12 cellular contexts compared by ENCODE assay signal in genomic region chr5:55223219-55223987, GRCh38. TPM values are rescaled to one million over a fixed set of nuclear protein-coding genes. Genes with fewer than 3 reads are reported as not detected.
DNase-seq lines count a peak whose midpoint lies in the region; ATAC-seq, FAIRE-seq and TF ChIP-seq lines count a peak whose summit lies in the region.
"Had no signal": no experiment of that assay in that cellular context is flagged by ENCODE, and none has a peak within 500 bp of the region (broad histone marks: within the 10 kb centered on the region; RNA-seq: fewer than 3 reads in every experiment).

No MANE protein-coding gene starts in this region.

- no peak overlapping the region for H3K27ac Mint-ChIP-seq in WTC11

- H3K27ac ChIP-seq in endothelial cell of umbilical vein (ENCODE audit: insufficient read depth, low read depth, low read length) (no peak overlapping the region), osteoblast (ENCODE audit: low read depth, low read length) (no peak overlapping the region), heart right ventricle (no peak overlapping the region)

- no peak overlapping the region for H3K4me3 ChIP-seq in endothelial cell of umbilical vein (replicated peaks in 1 of 3; ENCODE audit: insufficient read depth in 1 of 3, low read depth in 1 of 3, low read length in 3 of 3)
- no peak overlapping the region for H3K4me3 ChIP-seq in osteoblast (ENCODE audit: insufficient read depth, low read length)
- H3K4me3 ChIP-seq in heart right ventricle = peak overlapping the region in 1 of 10 donors; percentile 13

- no peak for TF ChIP-seq CTCF in WTC11 (IDR thresholded peaks at IDR 0.05)
- no peak for TF ChIP-seq CTCF in endothelial cell of umbilical vein (IDR thresholded peaks at IDR 0.05; ENCODE audit: extremely low read depth in 1 of 2, insufficient read depth in 1 of 2, low read depth in 1 of 2, low read length in 2 of 2)
- no peak for TF ChIP-seq CTCF in osteoblast (IDR thresholded peaks at IDR 0.05; ENCODE audit: extremely low read depth, low read depth, low read length)
- no peak for TF ChIP-seq CTCF in heart right ventricle (IDR thresholded peaks at IDR 0.05)

- 15 to 16% methylated on average over 58 of the region's 58 CpGs for WGBS in heart right ventricle, 2 donors

- dilution Hi-C loops in endothelial cell of umbilical vein (cut with MboI; ENCODE audit: extremely low pct_ligation_motif_present, low sequenced_read_pairs) = no loop called here

- peak; percentile 22 for DNase-seq in GM12891 (ENCODE audit: insufficient read length, low spot score)
- DNase-seq in WTC11 (ENCODE audit: low spot score) = peak; percentile 56
- no peak for DNase-seq in endothelial cell of umbilical vein (ENCODE audit: low read depth, low spot score)
- DNase-seq in osteoblast (ENCODE audit: insufficient read length, low spot score, missing footprints) = peak; percentile 81
- DNase-seq in heart right ventricle = no peak
- DNase-seq: DMS 273 treated with DMSO at 0.1 percent for 48 hours, NCI-H1092 treated with DMSO at 0.1 percent for 48 hours, NCI-H524 treated with DMSO at 0.1 percent for 48 hours, SHP77 had no signal

- no peak for ATAC-seq in WTC11
- ATAC-seq in activated CD4-positive, CD25-positive, alpha-beta regulatory T cell treated with anti-CD3 and anti-CD28 coated beads, Interleukin-2, amount 50 U/mL, for 24 hours = no peak
- no peak for ATAC-seq in GM18907 (IDR thresholded peaks at IDR 0.05; ENCODE audit: unreplicated experiment)
- no peak for ATAC-seq in heart right ventricle

- FAIRE-seq in GM12891 (lab: Jason Lieb, UNC) = no peak
- FAIRE-seq in endothelial cell of umbilical vein (lab: Jason Lieb, UNC) = no peak

- peaks cover 55% of the 10 kb centered on the region for H3K4me1 Mint-ChIP-seq in WTC11

- H3K79me2 ChIP-seq in endothelial cell of umbilical vein (ENCODE audit: control insufficient read depth, insufficient read depth, low read length) (no peaks in the 10 kb centered on the region), osteoblast (ENCODE audit: insufficient read depth, low read length) (no peaks in the 10 kb centered on the region)

- CTCF ChIA-PET in WTC11 (lab: Charles Lee) = interaction anchor here (0.8 to 2.5 kb wide), 10 partner anchors 9 to 413 kb away, joined by 3 to 9 read pairs (median 5); partner anchors contain the start of gene CCNO
- CTCF ChIA-PET in endothelial cell of umbilical vein (lab: Charles Lee) = interaction anchor here (1.0 to 1.3 kb wide), 4 partner anchors 11 to 25 kb away, joined by 3 to 4 read pairs (median 4); no protein-coding TSS in a partner anchor

- H3K9ac ChIP-seq in endothelial cell of umbilical vein (replicated peaks; ENCODE audit: extremely low read depth, insufficient read depth, low read length) = no peak overlapping the region

- H3K9me1 ChIP-seq in endothelial cell of umbilical vein (replicated peaks; ENCODE audit: control insufficient read depth, extremely low read depth, insufficient read depth, low read length) = no peaks in the 10 kb centered on the region

- H3K27me3 ChIP-seq in endothelial cell of umbilical vein (ENCODE audit: control insufficient read depth in 2 of 2, insufficient read depth in 2 of 2, low read length in 2 of 2) = peaks cover 65 to 93% of the 10 kb centered on the region in 2 experiments
- H3K27me3 ChIP-seq in osteoblast (ENCODE audit: insufficient read depth, low read length) = peaks cover 69% of the 10 kb centered on the region
- H3K27me3 ChIP-seq in heart right ventricle = peaks cover 62 to 100% (median 100%) of the 10 kb centered on the region in 7 donors

- peaks cover 99% of the 10 kb centered on the region for H3K27me3 Mint-ChIP-seq in WTC11 (ENCODE audit: low read depth)

- H4K20me1 ChIP-seq in endothelial cell of umbilical vein (replicated peaks; ENCODE audit: control insufficient read depth, extremely low read depth, insufficient read depth, low read length) = no peaks in the 10 kb centered on the region
- no peaks in the 10 kb centered on the region for H4K20me1 ChIP-seq in osteoblast (ENCODE audit: insufficient read depth, low read length)

- H3K36me3 ChIP-seq in endothelial cell of umbilical vein (ENCODE audit: control insufficient read depth in 2 of 2, extremely low read depth in 1 of 2, insufficient read depth in 2 of 2, low read length in 2 of 2) (no peaks in the 10 kb centered on the region), osteoblast (ENCODE audit: insufficient read depth, low read length) (no peaks in the 10 kb centered on the region), heart right ventricle (no peaks in the 10 kb centered on the region)

- H2AFZ ChIP-seq in endothelial cell of umbilical vein (ENCODE audit: low read depth, low read length) (peak overlapping the region; percentile 20), osteoblast (ENCODE audit: low read length) (no peak overlapping the region)

- POLR2A ChIA-PET in WTC11 (lab: Charles Lee) (interaction anchor here (1.0 to 1.1 kb wide), 2 partner anchors 9 to 12 kb away, joined by 3 to 7 read pairs; no protein-coding TSS in a partner anchor), endothelial cell of umbilical vein (lab: Charles Lee) (interaction anchor here (0.7 kb wide), 1 partner anchor 44 kb away, joined by 4 read pairs; no protein-coding TSS in a partner anchor)

- TF ChIP-seq POLR2A in GM12891 (IDR thresholded peaks at IDR 0.05; ENCODE audit: low read depth, low read length) (no peak), endothelial cell of umbilical vein (IDR thresholded peaks at IDR 0.05; ENCODE audit: low read depth, low read length) (no peak)

- H3K9me3 Mint-ChIP-seq in WTC11 = no peaks in the 10 kb centered on the region

- no peaks in the 10 kb centered on the region for H3K36me3 Mint-ChIP-seq in WTC11

- no peaks in the 10 kb centered on the region for H3K9me3 ChIP-seq in endothelial cell of umbilical vein (replicated peaks; ENCODE audit: control insufficient read depth, insufficient read depth, low read length)
- H3K9me3 ChIP-seq in osteoblast (ENCODE audit: low read depth, low read length) = no peaks in the 10 kb centered on the region
- H3K9me3 ChIP-seq in heart right ventricle = no peaks in the 10 kb centered on the region

- BruUV-seq in endothelial cell of umbilical vein (replicated peaks; lab: Mats Ljungman, UMichigan) = no TSS peak

- peak overlapping the region; percentile 55 for H3K4me3 Mint-ChIP-seq in WTC11

- no peak overlapping the region for H3K4me2 ChIP-seq in endothelial cell of umbilical vein (ENCODE audit: insufficient read depth, low read length)
- H3K4me2 ChIP-seq in osteoblast (ENCODE audit: insufficient read depth, low read length) = no peak overlapping the region

- intact Hi-C loops in endothelial cell of umbilical vein (cut with micrococcal nuclease) = no loop called here
- intact Hi-C loops in heart right ventricle (cut with DNase I) = loop anchor here in 2 of 10 donors (5.0 to 10.0 kb wide), 2 partner anchors 46 to 49 kb away; partner anchors contain the start of gene CDC20B (in 1 of the 2)

- peaks cover 12% of the 10 kb centered on the region for H3K4me1 ChIP-seq in endothelial cell of umbilical vein (ENCODE audit: control insufficient read depth, extremely low read depth, insufficient read depth, low read length)
- H3K4me1 ChIP-seq in osteoblast (ENCODE audit: insufficient read depth, low read length) = peaks cover 6% of the 10 kb centered on the region
- peaks cover 4 to 43% (median 30%) of the 10 kb centered on the region in 9 donors for H3K4me1 ChIP-seq in heart right ventricle

RNA-seq across cellular contexts. Expression of gene MCIDAS, which starts 3.7 kb away (rescaled TPM):
- polyA plus RNA-seq in GM12891 (2012; ENCODE audit: low read depth, missing spikeins) = not detected
- total RNA-seq in WTC11 (2021) (0.20 TPM in 1 of 3 replicates, not detected in the others), endothelial cell of umbilical vein (not detected in 2 replicates), osteoblast (under 0.01 and 0.29 TPM in 2 replicates), heart right ventricle (not detected)
- polyA plus RNA-seq in endothelial cell of umbilical vein (not detected in 2 replicates), heart right ventricle (not detected)
- polyA plus RNA-seq in endothelial cell of umbilical vein (2011; cell fraction: cytosol; rRNA removed) = 0.04 TPM in 1 of 2 replicates, not detected in the other
- polyA plus RNA-seq in endothelial cell of umbilical vein (2011; cell fraction: nucleus; rRNA removed) = not detected in 2 replicates
- not detected in 2 replicates for polyA plus RNA-seq in endothelial cell of umbilical vein (2012)
- polyA minus RNA-seq in endothelial cell of umbilical vein = not detected in 2 replicates
- 6.0 TPM for polyA minus RNA-seq in endothelial cell of umbilical vein (2011; cell fraction: cytosol; rRNA and poly(A)+ RNA removed)
- not detected in 2 replicates for polyA minus RNA-seq in endothelial cell of umbilical vein (2011; cell fraction: nucleus; rRNA and poly(A)+ RNA removed)
- total RNA-seq: skeletal muscle tissue had no signal

RNA-seq across cellular contexts. Expression of gene CCNO, which starts 10.0 kb away (rescaled TPM):
- polyA plus RNA-seq in GM12891 (2012; ENCODE audit: low read depth, missing spikeins) = not detected
- total RNA-seq in WTC11 (2021) (0.14 to 0.44 TPM (median 0.24 TPM) in 3 replicates), endothelial cell of umbilical vein (0.58 and 0.88 TPM in 2 replicates), osteoblast (1.4 and 2.1 TPM in 2 replicates), heart right ventricle (under 1 TPM in 2 of 10 donors, not detected in 8; 0.15 to 0.41 TPM)
- polyA plus RNA-seq in endothelial cell of umbilical vein (0.37 and 0.60 TPM in 2 replicates), heart right ventricle (under 1 TPM in 1 of 2 donors, not detected in 1; 0.07 TPM)
- 0.39 and 0.61 TPM in 2 replicates for polyA plus RNA-seq in endothelial cell of umbilical vein (2011; cell fraction: cytosol; rRNA removed)
- 0.53 and 0.54 TPM in 2 replicates for polyA plus RNA-seq in endothelial cell of umbilical vein (2011; cell fraction: nucleus; rRNA removed)
- polyA plus RNA-seq in endothelial cell of umbilical vein (2012) = 0.60 and 0.80 TPM in 2 replicates
- 0.34 TPM in 1 of 2 replicates, not detected in the other for polyA minus RNA-seq in endothelial cell of umbilical vein
- polyA minus RNA-seq in endothelial cell of umbilical vein (2011; cell fraction: cytosol; rRNA and poly(A)+ RNA removed) = 6.6 TPM
- polyA minus RNA-seq in endothelial cell of umbilical vein (2011; cell fraction: nucleus; rRNA and poly(A)+ RNA removed) = not detected in 2 replicates
- total RNA-seq: skeletal muscle tissue had no signal

RNA-seq across cellular contexts. Expression of gene CDC20B, which starts 50.4 kb away (rescaled TPM):
- not detected for polyA plus RNA-seq in GM12891 (2012; ENCODE audit: low read depth, missing spikeins)
- total RNA-seq in WTC11 (2021) = not detected in 3 replicates
- 0.14 and 0.22 TPM in 2 replicates for total RNA-seq in endothelial cell of umbilical vein
- polyA plus RNA-seq in endothelial cell of umbilical vein = 0.22 TPM in 2 replicates
- polyA plus RNA-seq in endothelial cell of umbilical vein (2011; cell fraction: cytosol; rRNA removed) = 0.06 and 0.08 TPM in 2 replicates
- polyA plus RNA-seq in endothelial cell of umbilical vein (2011; cell fraction: nucleus; rRNA removed) = 0.41 and 0.51 TPM in 2 replicates
- polyA plus RNA-seq in endothelial cell of umbilical vein (2012) = 0.15 TPM in 1 of 2 replicates, not detected in the other
- polyA minus RNA-seq in endothelial cell of umbilical vein = 0.23 TPM in 1 of 2 replicates, not detected in the other
- not detected for polyA minus RNA-seq in endothelial cell of umbilical vein (2011; cell fraction: cytosol; rRNA and poly(A)+ RNA removed)
- polyA minus RNA-seq in endothelial cell of umbilical vein (2011; cell fraction: nucleus; rRNA and poly(A)+ RNA removed) = 0.34 TPM in 1 of 2 replicates, not detected in the other
- not detected in 2 replicates for total RNA-seq in osteoblast
- total RNA-seq in heart right ventricle = not detected
- not detected for polyA plus RNA-seq in heart right ventricle
- total RNA-seq: skeletal muscle tissue had no signal

Comparison
In these comparisons a context has a peak if more than half of its experiments do, and no peak if none do; other contexts are left out.
1. DNase-seq: peak in GM12891 (single experiment), WTC11 (single experiment) and osteoblast (single experiment); none in endothelial cell of umbilical vein (single experiment) and heart right ventricle (0 of 2).